In the genomic region with DNA sequence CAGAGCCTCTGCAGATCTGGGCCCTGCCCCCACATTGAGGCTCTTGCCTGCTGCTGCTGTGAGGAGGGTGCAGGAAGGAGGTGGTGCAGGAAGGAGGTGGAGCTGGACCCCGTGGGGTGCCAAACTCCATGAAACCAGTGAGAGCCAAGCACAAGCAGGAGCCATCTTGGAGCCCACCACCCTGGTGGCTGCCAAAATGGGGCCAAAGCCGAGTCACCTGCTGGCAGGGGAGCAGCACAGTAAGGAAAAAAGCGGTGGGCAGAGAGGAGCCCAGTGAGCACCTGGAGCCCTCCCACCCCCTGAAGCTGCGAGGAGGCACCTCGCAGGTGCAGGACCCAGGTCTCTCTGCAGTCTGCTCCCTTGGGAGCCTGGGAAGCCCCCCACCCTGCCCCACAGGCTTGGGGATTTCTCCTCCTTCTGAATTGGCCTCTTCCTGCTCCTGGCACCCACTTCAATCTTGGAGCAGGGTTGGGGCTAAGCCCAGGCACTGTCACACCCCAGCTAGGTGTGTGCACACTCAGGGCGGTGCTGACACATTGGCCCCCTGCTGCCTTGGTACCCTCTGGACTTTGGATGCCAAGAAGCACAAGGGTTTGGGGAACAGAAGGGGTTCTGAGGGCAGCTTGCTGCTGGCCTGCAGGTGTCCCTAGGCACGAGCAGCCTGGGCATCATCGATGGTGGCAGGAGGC, we compare ENCODE assay signal across 27 cellular contexts.
"Had no signal": no experiment of that assay in that cellular context is flagged by ENCODE, and none has a peak within 500 bp of the region (broad histone marks: within the 10 kb centered on the region; RNA-seq: fewer than 3 reads in every experiment).

No MANE protein-coding gene starts in this region.

- ATAC-seq: activated CD4-positive, CD25-positive, alpha-beta regulatory T cell treated with anti-CD3 and anti-CD28 coated beads, Interleukin-2, amount 50 U/mL, for 24 hours; activated CD8-positive, alpha-beta T cell treated with anti-CD3 and anti-CD28 coated beads for 36 hours; activated T-cell treated with anti-CD3 and anti-CD28 coated beads, Interleukin-2, amount 50 U/mL, for 4 hours; activated T-helper 17 cell treated with anti-CD3 and anti-CD28 coated beads, Interleukin-2, amount 50 U/mL, for 72 hours; body of pancreas; esophagus mucosa had no signal

- H3K9me3 ChIP-seq: body of pancreas had no signal

- H3K27me3 ChIP-seq: body of pancreas, dorsolateral prefrontal cortex had no signal

- H3K4me3 ChIP-seq: body of pancreas, coronary artery, dorsolateral prefrontal cortex had no signal

- DNase-seq: activated B cell treated with CpG ODN at 0.5 μM for 24 hours; activated CD4-positive, alpha-beta T cell treated with anti-CD3 and anti-CD28 coated beads for 48 hours; activated CD4-positive, alpha-beta T cell treated with anti-CD3 and anti-CD28 coated beads, Interleukin-2, amount 50 U/mL, for 1 hour; activated CD4-positive, alpha-beta T cell treated with anti-CD3 and anti-CD28 coated beads, Interleukin-2, amount 50 U/mL, for 48 hours; activated CD8-positive, alpha-beta memory T cell treated with anti-CD3 and anti-CD28 coated beads for 24 hours; activated CD8-positive, alpha-beta T cell treated with anti-CD3 and anti-CD28 coated beads for 36 hours; activated effector memory CD4-positive, alpha-beta T cell treated with Interleukin-2 at 50 U/mL for 16 hours; activated gamma-delta T cell treated with Interleukin-2 at 50 U/mL for 16 hours; activated naive CD4-positive, alpha-beta T cell treated with anti-CD3 and anti-CD28 coated beads, Interleukin-2, amount 50 U/mL, for 16 hours; activated naive CD4-positive, alpha-beta T cell treated with Interleukin-2 at 50 U/mL for 16 hours; activated T-cell treated with anti-CD3 and anti-CD28 coated beads, Interleukin-2, amount 50 U/mL, for 4 hours; amniotic stem cell; anterior cingulate cortex; body of pancreas; central memory CD4-positive, alpha-beta T cell; cerebellar nuclear complex; dorsolateral prefrontal cortex; effector memory CD4-positive, alpha-beta T cell; endodermal cell; foreskin fibroblast; head of caudate nucleus; T-helper 2 cell; WERI-Rb-1 had no signal

- H3K36me3 ChIP-seq: WERI-Rb-1 had no signal

- H3K27ac ChIP-seq: body of pancreas, coronary artery, dorsolateral prefrontal cortex, WERI-Rb-1 had no signal

- H3K4me1 ChIP-seq: body of pancreas had no signal
